27 cellular contexts compared by ENCODE assay signal in the genomic region with DNA sequence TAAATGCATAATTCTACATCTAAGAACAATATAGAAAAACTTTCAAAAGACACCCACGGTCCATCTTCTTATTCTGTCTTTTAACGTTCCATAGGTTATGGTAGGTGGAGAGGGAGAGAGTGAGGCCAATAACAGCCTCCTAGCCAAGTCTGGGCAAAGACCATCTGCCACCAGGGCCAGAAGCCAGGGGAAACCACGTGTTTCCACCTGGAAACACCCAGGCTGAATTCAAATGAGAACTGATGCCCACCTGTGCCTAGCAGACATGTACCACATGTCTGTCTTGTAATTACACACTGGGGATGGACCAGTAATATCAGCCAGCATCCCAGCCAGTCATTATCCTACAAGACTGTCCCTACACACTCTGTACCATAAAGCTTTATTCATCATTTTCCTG.
"Had no signal": no experiment of that assay in that cellular context is flagged by ENCODE, and none has a peak within 500 bp of the region (broad histone marks: within the 10 kb centered on the region; RNA-seq: fewer than 3 reads in every experiment).

No MANE protein-coding gene starts in this region.

- H3K27me3 Mint-ChIP-seq: activated B cell treated with CpG ODN at 0.5 μM for 24 hours; activated CD8-positive, alpha-beta T cell treated with anti-CD3 and anti-CD28 coated beads for 36 hours; activated naive CD8-positive, alpha-beta T cell; central memory CD8-positive, alpha-beta T cell; dendritic cell treated with granulocyte-macrophage colony-stimulating factor and Interleukin-4, amounts not matched to agents 40 ng/mL and 50 ng/mL, for 4 days had no signal

- H3K4me1 Mint-ChIP-seq: activated B cell treated with CpG ODN at 0.5 μM for 24 hours; activated T-helper 17 cell treated with anti-CD3 and anti-CD28 coated beads, Interleukin-2, amount 50 U/mL, for 72 hours; central memory CD8-positive, alpha-beta T cell; endodermal cell had no signal

- H3K36me3 Mint-ChIP-seq: activated naive CD8-positive, alpha-beta T cell had no signal

- H3K27ac Mint-ChIP-seq: activated B cell treated with CpG ODN at 0.5 μM for 24 hours; activated CD8-positive, alpha-beta T cell treated with anti-CD3 and anti-CD28 coated beads for 36 hours; activated naive CD8-positive, alpha-beta T cell; activated T-helper 17 cell treated with anti-CD3 and anti-CD28 coated beads, Interleukin-2, amount 50 U/mL, for 72 hours; dendritic cell treated with granulocyte-macrophage colony-stimulating factor and Interleukin-4, amounts not matched to agents 40 ng/mL and 50 ng/mL, for 4 days; endodermal cell; T-helper 1 cell treated with Interleukin-12 subunit alpha and Interleukin-12 subunit beta and Interleukin-4 antibody, amounts not matched to agents 30 μg/mL and 1 μg/mL, for 36 hours had no signal

- H3K4me3 Mint-ChIP-seq: activated B cell treated with CpG ODN at 0.5 μM for 24 hours; activated CD8-positive, alpha-beta T cell treated with anti-CD3 and anti-CD28 coated beads for 36 hours; activated naive CD8-positive, alpha-beta T cell; activated T-cell treated with anti-CD3 and anti-CD28 coated beads, Interleukin-2, amount 50 U/mL, for 4 hours; activated T-helper 17 cell treated with anti-CD3 and anti-CD28 coated beads, Interleukin-2, amount 50 U/mL, for 72 hours; central memory CD8-positive, alpha-beta T cell; dendritic cell treated with granulocyte-macrophage colony-stimulating factor and Interleukin-4, amounts not matched to agents 40 ng/mL and 50 ng/mL, for 4 days; endodermal cell; T-helper 1 cell treated with Interleukin-12 subunit alpha and Interleukin-12 subunit beta and Interleukin-4 antibody, amounts not matched to agents 30 μg/mL and 1 μg/mL, for 36 hours had no signal

- H3K9me3 Mint-ChIP-seq: activated CD8-positive, alpha-beta T cell treated with anti-CD3 and anti-CD28 coated beads for 36 hours; activated T-cell treated with anti-CD3 and anti-CD28 coated beads, Interleukin-2, amount 50 U/mL, for 4 hours; endodermal cell had no signal

- DNase-seq: activated B cell treated with CpG ODN at 0.5 μM for 24 hours; activated CD4-positive, alpha-beta T cell treated with anti-CD3 and anti-CD28 coated beads for 48 hours; activated CD4-positive, alpha-beta T cell treated with anti-CD3 and anti-CD28 coated beads, Interleukin-2, amount 50 U/mL, for 1 hour; activated CD4-positive, alpha-beta T cell treated with anti-CD3 and anti-CD28 coated beads, Interleukin-2, amount 50 U/mL, for 48 hours; activated CD8-positive, alpha-beta memory T cell treated with anti-CD3 and anti-CD28 coated beads for 24 hours; activated CD8-positive, alpha-beta T cell treated with anti-CD3 and anti-CD28 coated beads for 36 hours; activated effector memory CD4-positive, alpha-beta T cell treated with Interleukin-2 at 50 U/mL for 16 hours; activated gamma-delta T cell treated with Interleukin-2 at 50 U/mL for 16 hours; activated naive CD4-positive, alpha-beta T cell treated with anti-CD3 and anti-CD28 coated beads, Interleukin-2, amount 50 U/mL, for 16 hours; activated naive CD4-positive, alpha-beta T cell treated with Interleukin-2 at 50 U/mL for 16 hours; activated T-cell treated with anti-CD3 and anti-CD28 coated beads, Interleukin-2, amount 50 U/mL, for 4 hours; amniotic stem cell; anterior cingulate cortex; brain microvascular endothelial cell; effector memory CD4-positive, alpha-beta T cell; endodermal cell; foreskin fibroblast; gastrocnemius medialis; glutamatergic neuron; heart left ventricle; T-helper 9 cell; WERI-Rb-1 had no signal
